ENCODE assay signal across 21 cellular contexts in genomic region chr2:205883026-205883425, GRCh38.
"Had no signal": no experiment of that assay in that cellular context is flagged by ENCODE, and none has a peak within 500 bp of the region (broad histone marks: within the 10 kb centered on the region; RNA-seq: fewer than 3 reads in every experiment).

No MANE protein-coding gene starts in this region.

- H3K4me1 ChIP-seq: foreskin keratinocyte had no signal

- H3K27me3 ChIP-seq: foreskin keratinocyte, hepatocyte, ovary, suprapubic skin, tibial artery, upper lobe of left lung had no signal

- H3K9me3 Mint-ChIP-seq: central memory CD8-positive, alpha-beta T cell; natural killer cell; neural crest cell had no signal

- H3K27ac Mint-ChIP-seq: natural killer cell had no signal

- H3K4me3 Mint-ChIP-seq: central memory CD8-positive, alpha-beta T cell; natural killer cell; neural crest cell had no signal

- H3K9me3 ChIP-seq: mucosa of descending colon, ovary, suprapubic skin, tibial artery, upper lobe of left lung had no signal

- DNase-seq: effector memory CD4-positive, alpha-beta T cell; foreskin keratinocyte; head of caudate nucleus; kidney glomerular epithelial cell; mammary epithelial cell; mucosa of descending colon; natural killer cell; nucleus accumbens; ovary; right cardiac atrium; stimulated activated CD4-positive, alpha-beta T cell treated with anti-CD3 and anti-CD28 coated beads, Interleukin-2, amount 100 ng/mL, for 48 hours; stimulated activated naive CD4-positive, alpha-beta T cell treated with Interleukin-2 at 50 U/mL for 16 hours; tibial artery; upper lobe of left lung had no signal

- H2AFZ ChIP-seq: hepatocyte had no signal

- H3K79me2 ChIP-seq: hepatocyte had no signal

- H3K27ac ChIP-seq: epithelial cell of prostate, foreskin keratinocyte, hepatocyte, ovary, suprapubic skin, upper lobe of left lung had no signal

- H3K36me3 Mint-ChIP-seq: natural killer cell had no signal

- H3K4me3 ChIP-seq: hepatocyte, mucosa of descending colon, ovary, smooth muscle cell, suprapubic skin, tibial artery, upper lobe of left lung had no signal

- H3K36me3 ChIP-seq: ovary, suprapubic skin, tibial artery, upper lobe of left lung had no signal

- ATAC-seq: foreskin keratinocyte, left lobe of liver, mucosa of descending colon, natural killer cell, right cardiac atrium had no signal

- H3K4me2 ChIP-seq: hepatocyte, smooth muscle cell had no signal
